ENCODE assay signal across 16 cellular contexts in genomic region chr19:55228403-55229031, GRCh38. TPM values are rescaled to one million over a fixed set of nuclear protein-coding genes. Genes with fewer than 3 reads are reported as not detected.
DNase-seq lines count a peak whose midpoint lies in the region; ATAC-seq and TF ChIP-seq lines count a peak whose summit lies in the region.
"Had no signal": no experiment of that assay in that cellular context is flagged by ENCODE, and none has a peak within 500 bp of the region (broad histone marks: within the 10 kb centered on the region; RNA-seq: fewer than 3 reads in every experiment).

Gene TMEM86B (minus strand): TSS chr19:55228763. CDS start chr19:55228741, 22 bp downstream.

- peaks cover 58% of the 10 kb centered on the region for H3K36me3 Mint-ChIP-seq in activated CD4-positive, alpha-beta memory T cell treated with anti-CD3 and anti-CD28 coated beads, Interleukin-2, amount 10 ng/mL, durations not matched to agents 7 days and 5 days (ENCODE audit: low read depth)
- peaks cover 23% of the 10 kb centered on the region for H3K36me3 Mint-ChIP-seq in memory B cell

- POLR2A ChIA-PET in activated CD4-positive, alpha-beta memory T cell treated with anti-CD3 and anti-CD28 coated beads, Interleukin-2, amount 10 ng/mL, durations not matched to agents 7 days and 5 days (lab: Charles Lee), result interaction anchor here (0.9 to 1.3 kb wide), 2 partner anchors 26 to 31 kb away, joined by 3 read pairs; no protein-coding TSS in a partner anchor

- CTCF ChIA-PET in activated CD4-positive, alpha-beta memory T cell treated with anti-CD3 and anti-CD28 coated beads, Interleukin-2, amount 10 ng/mL, durations not matched to agents 7 days and 5 days (lab: Charles Lee), result interaction anchor here (0.6 kb wide), 1 partner anchor 319 kb away, joined by 5 read pairs; no protein-coding TSS in a partner anchor

- intact Hi-C loops in Right ventricle myocardium superior (cut with DNase I), result no loop called here
- intact Hi-C loops in cardiac septum (cut with DNase I), result no loop called here
- intact Hi-C loops in thyroid gland (cut with DNase I), result no loop called here

- H3K27ac ChIP-seq in thyroid gland, result peak within 1 kb of the TSS in 2 of 3 donors; percentile 41 to 43
- H3K27ac ChIP-seq: KMS-11, WERI-Rb-1 had no signal

- no peaks in the 10 kb centered on the region for H3K27me3 Mint-ChIP-seq in activated CD4-positive, alpha-beta memory T cell treated with anti-CD3 and anti-CD28 coated beads, Interleukin-2, amount 10 ng/mL, durations not matched to agents 7 days and 5 days
- no peaks in the 10 kb centered on the region for H3K27me3 Mint-ChIP-seq in memory B cell

- TF ChIP-seq CTCF in thyroid gland (IDR thresholded peaks at IDR 0.05), result no peak

- H3K4me1 Mint-ChIP-seq in activated CD4-positive, alpha-beta memory T cell treated with anti-CD3 and anti-CD28 coated beads, Interleukin-2, amount 10 ng/mL, durations not matched to agents 7 days and 5 days, result peaks cover 6% of the 10 kb centered on the region
- peaks cover 7% of the 10 kb centered on the region for H3K4me1 Mint-ChIP-seq in memory B cell

- H3K9me3 Mint-ChIP-seq in activated CD4-positive, alpha-beta memory T cell treated with anti-CD3 and anti-CD28 coated beads, Interleukin-2, amount 10 ng/mL, durations not matched to agents 7 days and 5 days, result no peaks in the 10 kb centered on the region
- H3K9me3 Mint-ChIP-seq in memory B cell, result no peaks in the 10 kb centered on the region

- no peak within 1 kb of the TSS for H3K27ac Mint-ChIP-seq in activated CD4-positive, alpha-beta memory T cell treated with anti-CD3 and anti-CD28 coated beads, Interleukin-2, amount 10 ng/mL, durations not matched to agents 7 days and 5 days
- H3K27ac Mint-ChIP-seq in memory B cell, result peak within 1 kb of the TSS; percentile 80

- TF ChIP-seq POLR2A in thyroid gland (IDR thresholded peaks at IDR 0.05), result no peak

- no peaks in the 10 kb centered on the region for H3K27me3 ChIP-seq in thyroid gland

- H3K36me3 ChIP-seq in thyroid gland, result peaks cover 19 to 34% of the 10 kb centered on the region in 2 donors

- peak; percentile 9 for ATAC-seq in Right ventricle myocardium superior (ENCODE audit: poor library complexity)
- ATAC-seq in memory B cell (ENCODE audit: low read depth), result no peak
- no peak for ATAC-seq in HG02852 (IDR thresholded peaks at IDR 0.05; ENCODE audit: unreplicated experiment)

- H3K9me3 ChIP-seq in thyroid gland, result no peaks in the 10 kb centered on the region

- H3K4me3 Mint-ChIP-seq in activated CD4-positive, alpha-beta memory T cell treated with anti-CD3 and anti-CD28 coated beads, Interleukin-2, amount 10 ng/mL, durations not matched to agents 7 days and 5 days, result no peak within 1 kb of the TSS
- no peak within 1 kb of the TSS for H3K4me3 Mint-ChIP-seq in memory B cell

- 50 to 60% methylated on average over 2 to 3 of the region's 12 CpGs for WGBS in thyroid gland, 2 donors

- DNase-seq in Right ventricle myocardium superior (no peak), cardiac septum (ENCODE audit: low spot score) (no peak), memory B cell (ENCODE audit: low spot score in 2 of 2) (no peak), thyroid gland (no peak), COLO668 (lab: John Stamatoyannopoulos, UW; ENCODE audit: unreplicated experiment) (no peak)
- DNase-seq in activated CD4-positive, alpha-beta memory T cell treated with anti-CD3 and anti-CD28 coated beads, Interleukin-2, amount 10 ng/mL, durations not matched to agents 7 days and 5 days, result no peak
- DNase-seq in stimulated activated CD8-positive, alpha-beta memory T cell treated with anti-CD3 and anti-CD28 coated beads, Interleukin-4, amount 100 ng/mL, for 48 hours, result no peak
- DNase-seq: effector CD8-positive, alpha-beta T cell; foreskin melanocyte; NCI-H1436 treated with DMSO at 0.1 percent for 48 hours; NCI-H748 treated with DMSO at 0.1 percent for 48 hours; SHP77 treated with DMSO at 0.1 percent for 48 hours; WERI-Rb-1 had no signal

- H3K4me1 ChIP-seq in thyroid gland, result peaks cover 17 to 45% of the 10 kb centered on the region in 2 donors

- no peak within 1 kb of the TSS for H3K4me3 ChIP-seq in thyroid gland (replicated peaks in 1 of 3)
- H3K4me3 ChIP-seq: smooth muscle cell had no signal

RNA-seq across cellular contexts. Expression of gene TMEM86B, which starts in this region (rescaled TPM):
- total RNA-seq in Right ventricle myocardium superior (2.3 TPM), cardiac septum (1.6 TPM), thyroid gland (1 to 10 TPM; 1.6 to 5.8 (median 2.9) TPM)
- 10 to 100 TPM; 10.3 to 12.4 TPM for total RNA-seq in activated CD4-positive, alpha-beta memory T cell treated with anti-CD3 and anti-CD28 coated beads, Interleukin-2, amount 10 ng/mL, durations not matched to agents 7 days and 5 days
